ENCODE assay signal across 9 cellular contexts in genomic region chr6:169212436-169212835, GRCh38. TPM values are rescaled to one million over a fixed set of nuclear protein-coding genes. Genes with fewer than 3 reads are reported as not detected.
A peak's percentile ranks its signal among the peaks of the same experiment; 100 is the strongest.
DNase-seq lines count a peak whose midpoint lies in the region; ATAC-seq and TF ChIP-seq lines count a peak whose summit lies in the region.
"Had no signal": no experiment of that assay in that cellular context is flagged by ENCODE, and none has a peak within 500 bp of the region (broad histone marks: within the 10 kb centered on the region; RNA-seq: fewer than 3 reads in every experiment).

No MANE protein-coding gene starts in this region.

- intact Hi-C loops in breast epithelium (cut with DNase I; ENCODE audit: low total_unique reads): no loop called here

- no peak for ATAC-seq in GM21619 (IDR thresholded peaks at IDR 0.05; ENCODE audit: unreplicated experiment)

- H2AFZ ChIP-seq in Karpas-422 (ENCODE audit: low read length): peak overlapping the region; percentile 23; the same call in 1 of the 2 replicates

- H3K9ac ChIP-seq in Karpas-422 (ENCODE audit: low read length): peak overlapping the region; percentile 36
- H3K9ac ChIP-seq in mucosa of rectum (ENCODE audit: low read depth in 1 of 2, low read length in 2 of 2): peak overlapping the region in 1 of 2 donors; percentile 67

- H3K9me3 ChIP-seq in Karpas-422 (ENCODE audit: low read length) (no peaks in the 10 kb centered on the region), breast epithelium (peaks cover 0 to under 1% of the 10 kb centered on the region in 2 donors), mucosa of rectum (ENCODE audit: control insufficient read depth in 2 of 2, low read length in 2 of 2) (peaks cover 0 to 2% of the 10 kb centered on the region in 2 donors)

- no peaks in the 10 kb centered on the region for H3K36me3 ChIP-seq in Karpas-422 (ENCODE audit: insufficient read depth, low read length)
- no peaks in the 10 kb centered on the region for H3K36me3 ChIP-seq in breast epithelium
- H3K36me3 ChIP-seq in mucosa of rectum (ENCODE audit: control insufficient read depth in 2 of 2, insufficient read depth in 2 of 2, low read length in 2 of 2): no peaks in the 10 kb centered on the region

- H3K27ac ChIP-seq in Karpas-422 (ENCODE audit: low read length) (peak overlapping the region; percentile 54; the same call in 1 of the 2 replicates), breast epithelium (no peak overlapping the region), mucosa of rectum (ENCODE audit: low read depth in 2 of 2, low read length in 2 of 2) (no peak overlapping the region)

- no peak for TF ChIP-seq POLR2A in breast epithelium (IDR thresholded peaks at IDR 0.05)

- peak overlapping the region; percentile 99 for H3K4me2 ChIP-seq in Karpas-422 (ENCODE audit: low read depth, low read length, poor library complexity, severe bottlenecking)

- H3K4me3 ChIP-seq in Karpas-422 (ENCODE audit: low read length) (peak overlapping the region; percentile 73; the same call in 1 of the 2 replicates), breast epithelium (peak overlapping the region in 2 of 3 donors; percentile 47 to 59), mucosa of rectum (ENCODE audit: low read length in 2 of 2) (peak overlapping the region; percentile 57 to 67)

- H3K4me1 ChIP-seq in Karpas-422 (ENCODE audit: low read length) (peaks cover 19% of the 10 kb centered on the region), breast epithelium (no peaks in the 10 kb centered on the region), mucosa of rectum (ENCODE audit: control insufficient read depth in 2 of 2, insufficient read depth in 2 of 2, low read length in 2 of 2) (peaks cover 9% of the 10 kb centered on the region in 2 donors)

- DNase-seq in CD1c-positive myeloid dendritic cell (ENCODE audit: extremely low spot score) (peak; percentile 1), Karpas-422 (peak; percentile 46), breast epithelium (ENCODE audit: low spot score in 2 of 2) (no peak), NCI-H446 (lab: John Stamatoyannopoulos, UW) (no peak), iPS-NIHi7 (ENCODE audit: extremely low spot score) (no peak), NCI-H2081 (lab: John Stamatoyannopoulos, UW) (no peak)
- DNase-seq: DND-41 had no signal

- no peaks in the 10 kb centered on the region for H3K79me2 ChIP-seq in Karpas-422 (ENCODE audit: low read length)

- no peaks in the 10 kb centered on the region for H4K20me1 ChIP-seq in Karpas-422 (ENCODE audit: insufficient read depth, low read depth, low read length)

- H3K27me3 ChIP-seq in Karpas-422 (ENCODE audit: low read length) (no peaks in the 10 kb centered on the region), breast epithelium (no peaks in the 10 kb centered on the region), mucosa of rectum (ENCODE audit: control insufficient read depth in 2 of 2, insufficient read depth in 2 of 2, low read length in 2 of 2) (no peaks in the 10 kb centered on the region)

- no peaks in the 10 kb centered on the region for H3K9me2 ChIP-seq in Karpas-422 (replicated peaks; ENCODE audit: insufficient read depth, low read length)

- no peak for TF ChIP-seq CTCF in breast epithelium (IDR thresholded peaks at IDR 0.05)

RNA-seq across cellular contexts. Expression of gene THBS2, which starts 41.2 kb away (rescaled TPM):
- not detected in 2 replicates for total RNA-seq in Karpas-422 (2014; rRNA removed; shearing (Covaris generic); ENCODE audit: low replicate concordance)
- total RNA-seq in breast epithelium: 100 to 1,000 TPM in 1 of 3 donors, 10 to 100 TPM in 2; 31.9 to 145 (median 73.0) TPM

Comparison
In these comparisons a context has a peak if more than half of its experiments do, and no peak if none do; other contexts are left out.
1. DNase-seq: peak in CD1c-positive myeloid dendritic cell (single experiment) and Karpas-422 (single experiment); none in breast epithelium (0 of 2), NCI-H446 (0 of 2), iPS-NIHi7 (single experiment) and NCI-H2081 (0 of 2).
2. RNA of gene THBS2, which starts 41.2 kb away (total RNA-seq): 31.9 to 145 TPM in breast epithelium; not detected in Karpas-422; every median in the first group is over 10 times any median in the second.
3. Peak in every context shown above with its lines, with median percentiles within 50 percentile points of each other: H3K4me3 ChIP-seq.